Comparison of ENCODE assay signal across 29 cellular contexts in the genomic region with DNA sequence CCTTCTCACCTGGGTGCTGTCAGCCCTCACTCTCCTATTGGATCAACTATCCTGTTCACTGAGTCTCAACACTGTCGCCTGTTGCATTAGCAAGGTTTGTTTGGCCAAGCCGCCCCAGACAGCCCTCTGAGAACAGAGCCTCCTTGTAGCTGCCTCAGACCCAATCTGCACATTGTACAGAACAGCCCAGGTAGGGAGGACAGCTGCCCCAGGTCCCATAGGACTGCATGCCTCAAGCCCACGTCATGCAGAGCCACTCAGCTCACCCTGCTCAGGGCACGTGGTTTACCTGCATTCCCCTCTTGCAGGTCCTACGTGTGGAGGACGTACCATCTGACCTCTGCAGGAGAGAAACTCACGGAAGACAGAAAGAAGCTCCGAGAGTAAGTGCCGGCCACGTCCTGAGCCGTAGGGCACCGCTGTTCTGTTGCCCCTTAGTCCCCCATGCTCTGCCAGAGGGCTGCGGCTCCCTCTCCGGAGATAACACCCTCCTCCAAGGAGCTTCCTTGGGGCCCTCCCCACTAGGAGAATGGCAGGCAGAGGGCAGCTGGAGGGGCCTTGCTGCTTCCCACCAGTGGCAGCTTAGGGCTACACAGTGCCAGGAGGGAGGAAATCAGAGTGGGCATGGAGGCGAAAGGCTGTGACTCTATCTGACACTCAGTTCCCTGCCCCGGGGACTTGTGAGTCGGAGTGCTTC. TPM values are rescaled to one million over a fixed set of nuclear protein-coding genes. Genes with fewer than 3 reads are reported as not detected.
DNase-seq lines count a peak whose midpoint lies in the region; ATAC-seq and TF ChIP-seq lines count a peak whose summit lies in the region.
"Had no signal": no experiment of that assay in that cellular context is flagged by ENCODE, and none has a peak within 500 bp of the region (broad histone marks: within the 10 kb centered on the region; RNA-seq: fewer than 3 reads in every experiment).

No MANE protein-coding gene starts in this region.

- intact Hi-C loops in activated CD4-positive, alpha-beta memory T cell treated with anti-CD3 and anti-CD28 coated beads for 36 hours (cut with micrococcal nuclease): no loop called here

- H3K4me3 ChIP-seq in CD8-positive, alpha-beta memory T cell (ENCODE audit: low read length): no peak overlapping the region
- H3K4me3 ChIP-seq: colonic mucosa, lung, right lobe of liver, testis had no signal

- POLR2A ChIA-PET in activated CD4-positive, alpha-beta memory T cell treated with anti-CD3 and anti-CD28 coated beads, Interleukin-2, amount 10 ng/mL, durations not matched to agents 7 days and 5 days (lab: Charles Lee): interaction anchor here (0.9 to 1.1 kb wide), 3 partner anchors 9 to 29 kb away, joined by 3 read pairs; no protein-coding TSS in a partner anchor
- POLR2A ChIA-PET in activated CD4-positive, alpha-beta memory T cell treated with anti-CD3 and anti-CD28 coated beads for 36 hours (lab: Charles Lee): no interaction called here
- POLR2A ChIA-PET in CD8-positive, alpha-beta memory T cell (lab: Charles Lee): no interaction called here

- H3K9me3 ChIP-seq in CD8-positive, alpha-beta memory T cell (ENCODE audit: low read length): no peaks in the 10 kb centered on the region
- H3K9me3 ChIP-seq: colonic mucosa, right lobe of liver, testis had no signal

- H3K36me3 ChIP-seq in CD8-positive, alpha-beta memory T cell (ENCODE audit: insufficient read depth, low read length): no peaks in the 10 kb centered on the region
- H3K36me3 ChIP-seq: colonic mucosa had no signal

- no peak for DNase-seq in activated CD4-positive, alpha-beta memory T cell treated with anti-CD3 and anti-CD28 coated beads, Interleukin-2, amount 10 ng/mL, durations not matched to agents 7 days and 5 days
- DNase-seq in activated CD4-positive, alpha-beta memory T cell treated with anti-CD3 and anti-CD28 coated beads for 36 hours: no peak
- peak in 1 of 5 donors; percentile 41 for DNase-seq in CD8-positive, alpha-beta memory T cell
- DNase-seq in neural crest cell (ENCODE audit: low read depth, low spot score) (no peak), 8988T (no peak)
- DNase-seq: activated CD4-positive, alpha-beta T cell treated with anti-CD3 and anti-CD28 coated beads for 48 hours; activated naive CD4-positive, alpha-beta T cell treated with anti-CD3 and anti-CD28 coated beads, Interleukin-2, amount 10 ng/mL, durations not matched to agents 7 days and 5 days; colonic mucosa; DMS79 treated with DMSO at 0.1 percent for 48 hours; effector CD8-positive, alpha-beta T cell; GF-D8; hippocampal formation; NCI-H1436; NCI-H2081 treated with DMSO at 0.1 percent for 48 hours; NCI-H226; NCI-H526 treated with DMSO at 0.1 percent for 48 hours; NK-92 treated with Interleukin-12 subunit alpha and Interleukin-12 subunit beta, amount 100 ng/mL, for 24 hours; PC-3; stimulated activated CD8-positive, alpha-beta memory T cell treated with anti-CD3 and anti-CD28 coated beads, Interleukin-4, amount 100 ng/mL, for 48 hours; T1000; testis had no signal

- peak overlapping the region; percentile 14 for H3K4me3 Mint-ChIP-seq in activated CD4-positive, alpha-beta memory T cell treated with anti-CD3 and anti-CD28 coated beads, Interleukin-2, amount 10 ng/mL, durations not matched to agents 7 days and 5 days
- H3K4me3 Mint-ChIP-seq in activated CD4-positive, alpha-beta memory T cell treated with anti-CD3 and anti-CD28 coated beads for 36 hours: no peak overlapping the region
- H3K4me3 Mint-ChIP-seq in CD8-positive, alpha-beta memory T cell: peak overlapping the region in 4 of 7 donors; percentile 39 to 88 (median 60)
- H3K4me3 Mint-ChIP-seq in activated T-helper 17 cell treated with anti-CD3 and anti-CD28 coated beads, Interleukin-2, amount 50 U/mL, for 72 hours: peak overlapping the region; percentile 89
- peak overlapping the region; percentile 74 for H3K4me3 Mint-ChIP-seq in neural crest cell
- H3K4me3 Mint-ChIP-seq: CD14-positive monocyte; stimulated activated naive CD8-positive, alpha-beta T cell treated with anti-CD3 and anti-CD28 coated beads, Interleukin-15, Interleukin-2, amounts not matched to agents 100 ng/mL and 50 ng/mL, for 24 hours had no signal

- no peak for ATAC-seq in activated T-helper 17 cell treated with anti-CD3 and anti-CD28 coated beads, Interleukin-2, amount 50 U/mL, for 72 hours (replicated peaks)
- ATAC-seq in HG03108 (IDR thresholded peaks at IDR 0.05; ENCODE audit: unreplicated experiment) (no peak), HG02678 (IDR thresholded peaks at IDR 0.05; ENCODE audit: unreplicated experiment) (no peak)
- ATAC-seq: PC-3, right lobe of liver had no signal

- no peaks in the 10 kb centered on the region for H3K9me3 Mint-ChIP-seq in activated CD4-positive, alpha-beta memory T cell treated with anti-CD3 and anti-CD28 coated beads, Interleukin-2, amount 10 ng/mL, durations not matched to agents 7 days and 5 days
- H3K9me3 Mint-ChIP-seq in activated CD4-positive, alpha-beta memory T cell treated with anti-CD3 and anti-CD28 coated beads for 36 hours: no peaks in the 10 kb centered on the region
- no peaks in the 10 kb centered on the region for H3K9me3 Mint-ChIP-seq in CD8-positive, alpha-beta memory T cell
- H3K9me3 Mint-ChIP-seq in activated T-helper 17 cell treated with anti-CD3 and anti-CD28 coated beads, Interleukin-2, amount 50 U/mL, for 72 hours: no peaks in the 10 kb centered on the region
- no peaks in the 10 kb centered on the region for H3K9me3 Mint-ChIP-seq in neural crest cell
- H3K9me3 Mint-ChIP-seq: activated naive CD4-positive, alpha-beta T cell treated with anti-CD3 and anti-CD28 coated beads, Interleukin-2, amount 10 ng/mL, durations not matched to agents 7 days and 5 days; stimulated activated naive CD8-positive, alpha-beta T cell treated with anti-CD3 and anti-CD28 coated beads, Interleukin-15, Interleukin-2, amounts not matched to agents 100 ng/mL and 50 ng/mL, for 24 hours had no signal

- H3K27ac Mint-ChIP-seq in activated CD4-positive, alpha-beta memory T cell treated with anti-CD3 and anti-CD28 coated beads, Interleukin-2, amount 10 ng/mL, durations not matched to agents 7 days and 5 days: no peak overlapping the region
- H3K27ac Mint-ChIP-seq in activated CD4-positive, alpha-beta memory T cell treated with anti-CD3 and anti-CD28 coated beads for 36 hours: no peak overlapping the region
- no peak overlapping the region for H3K27ac Mint-ChIP-seq in CD8-positive, alpha-beta memory T cell
- H3K27ac Mint-ChIP-seq in activated T-helper 17 cell treated with anti-CD3 and anti-CD28 coated beads, Interleukin-2, amount 50 U/mL, for 72 hours: no peak overlapping the region
- no peak overlapping the region for H3K27ac Mint-ChIP-seq in neural crest cell (ENCODE audit: unreplicated experiment)
- H3K27ac Mint-ChIP-seq: stimulated activated naive CD8-positive, alpha-beta T cell treated with anti-CD3 and anti-CD28 coated beads, Interleukin-15, Interleukin-2, amounts not matched to agents 100 ng/mL and 50 ng/mL, for 24 hours had no signal

- CTCF ChIA-PET in activated CD4-positive, alpha-beta memory T cell treated with anti-CD3 and anti-CD28 coated beads, Interleukin-2, amount 10 ng/mL, durations not matched to agents 7 days and 5 days (lab: Charles Lee): interaction anchor here (1.0 to 1.1 kb wide), 2 partner anchors 9 to 41 kb away, joined by 4 read pairs; no protein-coding TSS in a partner anchor
- CTCF ChIA-PET in activated CD4-positive, alpha-beta memory T cell treated with anti-CD3 and anti-CD28 coated beads for 36 hours (lab: Charles Lee): interaction anchor here (0.8 to 1.4 kb wide), 2 partner anchors 9 to 41 kb away, joined by 3 to 7 read pairs; no protein-coding TSS in a partner anchor
- CTCF ChIA-PET in CD8-positive, alpha-beta memory T cell (lab: Charles Lee): interaction anchor here (0.8 to 1.4 kb wide), 3 partner anchors 9 to 306 kb away, joined by 3 read pairs; no protein-coding TSS in a partner anchor

- peaks cover 21% of the 10 kb centered on the region for H3K4me1 Mint-ChIP-seq in activated CD4-positive, alpha-beta memory T cell treated with anti-CD3 and anti-CD28 coated beads, Interleukin-2, amount 10 ng/mL, durations not matched to agents 7 days and 5 days
- peaks cover 16% of the 10 kb centered on the region for H3K4me1 Mint-ChIP-seq in activated CD4-positive, alpha-beta memory T cell treated with anti-CD3 and anti-CD28 coated beads for 36 hours (ENCODE audit: low read depth)
- peaks cover 17 to 26% (median 20%) of the 10 kb centered on the region in 3 donors for H3K4me1 Mint-ChIP-seq in CD8-positive, alpha-beta memory T cell
- H3K4me1 Mint-ChIP-seq in activated T-helper 17 cell treated with anti-CD3 and anti-CD28 coated beads, Interleukin-2, amount 50 U/mL, for 72 hours: peaks cover 7% of the 10 kb centered on the region
- peaks cover 24% of the 10 kb centered on the region for H3K4me1 Mint-ChIP-seq in neural crest cell

- no peaks in the 10 kb centered on the region for H3K27me3 Mint-ChIP-seq in activated CD4-positive, alpha-beta memory T cell treated with anti-CD3 and anti-CD28 coated beads, Interleukin-2, amount 10 ng/mL, durations not matched to agents 7 days and 5 days
- no peaks in the 10 kb centered on the region for H3K27me3 Mint-ChIP-seq in activated CD4-positive, alpha-beta memory T cell treated with anti-CD3 and anti-CD28 coated beads for 36 hours
- H3K27me3 Mint-ChIP-seq in CD8-positive, alpha-beta memory T cell: no peaks in the 10 kb centered on the region
- H3K27me3 Mint-ChIP-seq in activated T-helper 17 cell treated with anti-CD3 and anti-CD28 coated beads, Interleukin-2, amount 50 U/mL, for 72 hours: peaks cover 4% of the 10 kb centered on the region
- H3K27me3 Mint-ChIP-seq in neural crest cell (ENCODE audit: low read depth): no peaks in the 10 kb centered on the region
- H3K27me3 Mint-ChIP-seq: activated naive CD4-positive, alpha-beta T cell treated with anti-CD3 and anti-CD28 coated beads, Interleukin-2, amount 10 ng/mL, durations not matched to agents 7 days and 5 days; stimulated activated naive CD8-positive, alpha-beta T cell treated with anti-CD3 and anti-CD28 coated beads, Interleukin-15, Interleukin-2, amounts not matched to agents 100 ng/mL and 50 ng/mL, for 24 hours had no signal

- TF ChIP-seq CTCF in neural crest cell (conservative IDR thresholded peaks at IDR 0.05): no peak

- H3K4me1 ChIP-seq in CD8-positive, alpha-beta memory T cell (ENCODE audit: insufficient read depth, low read length): peaks cover 11% of the 10 kb centered on the region
- H3K4me1 ChIP-seq: colonic mucosa had no signal

- no peaks in the 10 kb centered on the region for H3K27me3 ChIP-seq in CD8-positive, alpha-beta memory T cell (ENCODE audit: insufficient read depth, low read length, poor library complexity, severe bottlenecking)
- H3K27me3 ChIP-seq: colonic mucosa, right lobe of liver, testis had no signal

- H3K27ac ChIP-seq in CD8-positive, alpha-beta memory T cell (ENCODE audit: low read depth, low read length): no peak overlapping the region
- H3K27ac ChIP-seq: colonic mucosa, right lobe of liver, testis, VCaP had no signal

- peaks cover 14% of the 10 kb centered on the region for H3K36me3 Mint-ChIP-seq in activated CD4-positive, alpha-beta memory T cell treated with anti-CD3 and anti-CD28 coated beads, Interleukin-2, amount 10 ng/mL, durations not matched to agents 7 days and 5 days (ENCODE audit: low read depth)
- H3K36me3 Mint-ChIP-seq in activated CD4-positive, alpha-beta memory T cell treated with anti-CD3 and anti-CD28 coated beads for 36 hours: peaks cover 19% of the 10 kb centered on the region
- peaks cover 0 to 25% (median 2%) of the 10 kb centered on the region in 3 donors for H3K36me3 Mint-ChIP-seq in CD8-positive, alpha-beta memory T cell
- H3K36me3 Mint-ChIP-seq in activated T-helper 17 cell treated with anti-CD3 and anti-CD28 coated beads, Interleukin-2, amount 50 U/mL, for 72 hours (ENCODE audit: low read depth): peaks cover 41% of the 10 kb centered on the region
- peaks cover 12% of the 10 kb centered on the region for H3K36me3 Mint-ChIP-seq in neural crest cell (ENCODE audit: low read depth)

RNA-seq across cellular contexts. Expression of gene SNRNP25, which starts 2.8 kb away (rescaled TPM):
- 10 to 100 TPM; 29.7 to 33.4 TPM for total RNA-seq in activated CD4-positive, alpha-beta memory T cell treated with anti-CD3 and anti-CD28 coated beads, Interleukin-2, amount 10 ng/mL, durations not matched to agents 7 days and 5 days
- total RNA-seq in activated CD4-positive, alpha-beta memory T cell treated with anti-CD3 and anti-CD28 coated beads for 36 hours: 10 to 100 TPM; 48.5 to 51.1 TPM
- total RNA-seq in CD8-positive, alpha-beta memory T cell: 100 to 1,000 TPM; 108 to 110 TPM
- 16.3 TPM for polyA plus RNA-seq in CD8-positive, alpha-beta memory T cell
- 10 to 100 TPM; 34.4 to 60.3 TPM for total RNA-seq in activated T-helper 17 cell treated with anti-CD3 and anti-CD28 coated beads, Interleukin-2, amount 50 U/mL, for 72 hours
- total RNA-seq in neural crest cell: 79.1 and 85.6 TPM in 2 replicates

RNA-seq across cellular contexts. Expression of gene POLR3K, which starts 3.0 kb away (rescaled TPM):
- 10 to 100 TPM; 27.6 to 31.1 TPM for total RNA-seq in activated CD4-positive, alpha-beta memory T cell treated with anti-CD3 and anti-CD28 coated beads, Interleukin-2, amount 10 ng/mL, durations not matched to agents 7 days and 5 days
- total RNA-seq in activated CD4-positive, alpha-beta memory T cell treated with anti-CD3 and anti-CD28 coated beads for 36 hours: 10 to 100 TPM; 39.9 to 45.3 TPM
- 10 to 100 TPM; 63.6 to 63.9 TPM for total RNA-seq in CD8-positive, alpha-beta memory T cell
- polyA plus RNA-seq in CD8-positive, alpha-beta memory T cell: 35.1 TPM
- 10 to 100 TPM; 26.4 to 61.9 TPM for total RNA-seq in activated T-helper 17 cell treated with anti-CD3 and anti-CD28 coated beads, Interleukin-2, amount 50 U/mL, for 72 hours
- total RNA-seq in neural crest cell: 35.8 and 36.7 TPM in 2 replicates

RNA-seq across cellular contexts. Expression of gene RHBDF1, which starts 16.1 kb away (rescaled TPM):
- under 1 TPM; 0.18 to 0.23 TPM for total RNA-seq in activated CD4-positive, alpha-beta memory T cell treated with anti-CD3 and anti-CD28 coated beads, Interleukin-2, amount 10 ng/mL, durations not matched to agents 7 days and 5 days
- total RNA-seq in activated CD4-positive, alpha-beta memory T cell treated with anti-CD3 and anti-CD28 coated beads for 36 hours: under 1 TPM in 1 of 2 experiments, not detected in 1; 0.43 TPM
- total RNA-seq in CD8-positive, alpha-beta memory T cell: under 1 TPM; 0.53 to 0.59 TPM
- not detected for polyA plus RNA-seq in CD8-positive, alpha-beta memory T cell
- under 1 TPM in 1 of 2 donors, not detected in 1; 0.24 TPM for total RNA-seq in activated T-helper 17 cell treated with anti-CD3 and anti-CD28 coated beads, Interleukin-2, amount 50 U/mL, for 72 hours
- total RNA-seq in neural crest cell: 46.5 TPM in 2 replicates
- polyA plus RNA-seq: CD14-positive monocyte had no signal

RNA-seq across cellular contexts. Expression of gene MPG, which starts 21.6 kb away (rescaled TPM):
- total RNA-seq in activated CD4-positive, alpha-beta memory T cell treated with anti-CD3 and anti-CD28 coated beads, Interleukin-2, amount 10 ng/mL, durations not matched to agents 7 days and 5 days: 10 to 100 TPM; 59.9 to 64.3 TPM
- total RNA-seq in activated CD4-positive, alpha-beta memory T cell treated with anti-CD3 and anti-CD28 coated beads for 36 hours: 10 to 100 TPM; 53.1 to 58.7 TPM
- total RNA-seq in CD8-positive, alpha-beta memory T cell: 10 to 100 TPM; 47.5 to 48.2 TPM
- polyA plus RNA-seq in CD8-positive, alpha-beta memory T cell: 58.1 TPM
- 10 to 100 TPM; 45.6 to 51.9 TPM for total RNA-seq in activated T-helper 17 cell treated with anti-CD3 and anti-CD28 coated beads, Interleukin-2, amount 50 U/mL, for 72 hours
- 47.7 and 50.0 TPM in 2 replicates for total RNA-seq in neural crest cell

Comparison
In these comparisons a context has a peak if more than half of its experiments do, and no peak if none do; other contexts are left out.
1. RNA of gene RHBDF1, which starts 16.1 kb away (total RNA-seq): 46.5 TPM in neural crest cell; 0.53 to 0.59 TPM in CD8-positive, alpha-beta memory T cell, 0.43 TPM in activated CD4-positive, alpha-beta memory T cell treated with anti-CD3 and anti-CD28 coated beads for 36 hours, 0.24 TPM in activated T-helper 17 cell treated with anti-CD3 and anti-CD28 coated beads, Interleukin-2, amount 50 U/mL, for 72 hours and 0.18 to 0.23 TPM in activated CD4-positive, alpha-beta memory T cell treated with anti-CD3 and anti-CD28 coated beads, Interleukin-2, amount 10 ng/mL, durations not matched to agents 7 days and 5 days; every median in the first group is over 10 times any median in the second.